Comparison of ENCODE assay signal across 13 cellular contexts in the genomic region with DNA sequence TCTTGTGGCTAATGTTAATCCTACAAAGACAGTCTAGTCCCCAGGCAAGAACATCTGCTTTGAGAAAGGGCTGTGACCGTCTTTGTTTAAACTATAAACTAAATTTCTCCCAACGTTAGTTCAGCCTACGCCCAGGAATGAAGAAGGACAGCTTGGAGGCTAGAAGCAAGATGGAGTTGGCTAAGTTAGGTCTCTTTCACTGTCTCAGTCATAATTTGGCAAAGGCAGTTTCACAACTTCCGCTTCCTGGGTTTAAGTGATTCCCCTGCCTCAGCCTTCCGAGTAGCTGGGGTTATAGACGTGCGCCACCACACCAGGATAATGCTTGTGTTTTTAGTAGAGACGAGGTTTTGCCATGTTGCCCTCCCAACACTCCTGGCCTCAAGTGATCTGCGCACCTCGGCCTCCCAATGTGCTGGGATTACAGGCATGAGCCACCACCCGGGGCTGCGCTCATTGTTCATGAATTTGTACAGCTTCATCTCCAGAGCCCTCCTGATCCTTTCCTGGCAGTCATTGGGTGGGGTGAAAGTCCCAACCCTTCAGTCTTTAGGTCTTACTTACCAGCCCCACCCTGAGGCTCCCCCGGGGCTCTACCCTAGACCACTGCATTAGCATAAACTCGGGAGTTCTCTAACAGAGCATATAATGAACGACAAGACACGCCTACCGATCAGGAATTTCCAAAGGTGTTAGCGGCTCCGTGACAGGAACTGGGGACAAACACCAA. TPM values are rescaled to one million over a fixed set of nuclear protein-coding genes. Genes with fewer than 3 reads are reported as not detected.
DNase-seq lines count a peak whose midpoint lies in the region; ATAC-seq and TF ChIP-seq lines count a peak whose summit lies in the region.
"Had no signal": no experiment of that assay in that cellular context is flagged by ENCODE, and none has a peak within 500 bp of the region (broad histone marks: within the 10 kb centered on the region; RNA-seq: fewer than 3 reads in every experiment).

No MANE protein-coding gene starts in this region.

- 41 to 48% (median 44%) methylated on average over 17 to 19 of the region's 19 CpGs for WGBS in stomach, 5 donors

- TF ChIP-seq CTCF in WERI-Rb-1 (IDR thresholded peaks at IDR 0.05; ENCODE audit: low read depth, low read length) (no peak), stomach (IDR thresholded peaks at IDR 0.05) (no peak)

- no peaks in the 10 kb centered on the region for H3K27me3 ChIP-seq in WERI-Rb-1 (ENCODE audit: insufficient read depth, low read depth, severe bottlenecking)
- H3K27me3 ChIP-seq in stomach, result peaks cover 0 to 11% (median 0%) of the 10 kb centered on the region in 3 donors
- H3K27me3 ChIP-seq: uterus had no signal

- H3K4me3 ChIP-seq in WERI-Rb-1 (ENCODE audit: low read depth, low read length) (peak overlapping the region; percentile 38), stomach (no peak overlapping the region)
- H3K4me3 ChIP-seq: uterus had no signal

- H3K36me3 ChIP-seq in WERI-Rb-1 (peaks cover 15% of the 10 kb centered on the region), stomach (peaks cover 19 to 31% (median 30%) of the 10 kb centered on the region in 4 donors)
- H3K36me3 ChIP-seq: uterus had no signal

- DNase-seq in activated naive CD4-positive, alpha-beta T cell treated with anti-CD3 and anti-CD28 coated beads, Interleukin-2, amount 50 U/mL, for 72 hours (ENCODE audit: low spot score in 2 of 2), result no peak
- DNase-seq in activated naive CD4-positive, alpha-beta T cell treated with anti-CD3 and anti-CD28 coated beads, Interleukin-2, amount 50 U/mL, for 16 hours, result no peak
- DNase-seq in NCI-H345 treated with DMSO at 0.1 percent for 48 hours (lab: John Stamatoyannopoulos, UW; ENCODE audit: unreplicated experiment) (peak; percentile 69), WERI-Rb-1 (peak; percentile 61), stomach (no peak), anterior cingulate cortex (lab: John Stamatoyannopoulos, UW) (no peak), A172 (ENCODE audit: low spot score) (no peak)
- DNase-seq: amygdala, uterus had no signal

- no peak for ATAC-seq in activated naive CD4-positive, alpha-beta T cell treated with anti-CD3 and anti-CD28 coated beads, Interleukin-2, amount 50 U/mL, for 72 hours
- ATAC-seq in stimulated activated memory B cell treated with anti-CD40 and anti-IgM and Interleukin-4, amounts not matched to agents 10 μg/mL and 1 μg/mL and 100 μg/mL, for 72 hours, result no peak
- ATAC-seq: left lobe of liver had no signal

- no peaks in the 10 kb centered on the region for H3K9me3 Mint-ChIP-seq in activated naive CD4-positive, alpha-beta T cell treated with anti-CD3 and anti-CD28 coated beads, Interleukin-2, amount 50 U/mL, for 72 hours
- no peaks in the 10 kb centered on the region for H3K9me3 Mint-ChIP-seq in stimulated activated memory B cell treated with anti-CD40 and anti-IgM and Interleukin-4, amounts not matched to agents 10 μg/mL and 1 μg/mL and 100 μg/mL, for 72 hours

- peaks cover 0 to 13% (median 5%) of the 10 kb centered on the region in 4 donors for H3K4me1 ChIP-seq in stomach
- H3K4me1 ChIP-seq: uterus had no signal

- H3K36me3 Mint-ChIP-seq in activated naive CD4-positive, alpha-beta T cell treated with anti-CD3 and anti-CD28 coated beads, Interleukin-2, amount 50 U/mL, for 72 hours, result peaks cover 0 to under 1% of the 10 kb centered on the region in 2 donors
- peaks cover 21% of the 10 kb centered on the region for H3K36me3 Mint-ChIP-seq in stimulated activated memory B cell treated with anti-CD40 and anti-IgM and Interleukin-4, amounts not matched to agents 10 μg/mL and 1 μg/mL and 100 μg/mL, for 72 hours

- intact Hi-C loops in stomach (cut with DNase I; ENCODE audit: low total_unique reads), result no loop called here

- H3K27me3 Mint-ChIP-seq in stimulated activated memory B cell treated with anti-CD40 and anti-IgM and Interleukin-4, amounts not matched to agents 10 μg/mL and 1 μg/mL and 100 μg/mL, for 72 hours, result no peaks in the 10 kb centered on the region

- no peak for TF ChIP-seq POLR2A in stomach (IDR thresholded peaks at IDR 0.05)

- no peak for TF ChIP-seq EP300 in stomach (IDR thresholded peaks at IDR 0.05)

- H3K4me3 Mint-ChIP-seq in stimulated activated memory B cell treated with anti-CD40 and anti-IgM and Interleukin-4, amounts not matched to agents 10 μg/mL and 1 μg/mL and 100 μg/mL, for 72 hours, result peak overlapping the region; percentile 21

- no peaks in the 10 kb centered on the region for H3K9me3 ChIP-seq in WERI-Rb-1 (ENCODE audit: severe bottlenecking)
- no peaks in the 10 kb centered on the region for H3K9me3 ChIP-seq in stomach
- H3K9me3 ChIP-seq: uterus had no signal

- peaks cover 21% of the 10 kb centered on the region for H3K4me1 Mint-ChIP-seq in stimulated activated memory B cell treated with anti-CD40 and anti-IgM and Interleukin-4, amounts not matched to agents 10 μg/mL and 1 μg/mL and 100 μg/mL, for 72 hours

- H3K27ac Mint-ChIP-seq in activated naive CD4-positive, alpha-beta T cell treated with anti-CD3 and anti-CD28 coated beads, Interleukin-2, amount 50 U/mL, for 72 hours, result peak overlapping the region; percentile 24 to 34
- H3K27ac Mint-ChIP-seq in stimulated activated memory B cell treated with anti-CD40 and anti-IgM and Interleukin-4, amounts not matched to agents 10 μg/mL and 1 μg/mL and 100 μg/mL, for 72 hours, result peak overlapping the region; percentile 57

- H3K27ac ChIP-seq in WERI-Rb-1 (peak overlapping the region; percentile 74), stomach (no peak overlapping the region)
- H3K27ac ChIP-seq: uterus had no signal

RNA-seq across cellular contexts. Expression of gene MASP2, which starts 4.9 kb away (rescaled TPM):
- under 1 TPM in 1 of 2 donors, not detected in 1; 0.21 TPM for total RNA-seq in activated naive CD4-positive, alpha-beta T cell treated with anti-CD3 and anti-CD28 coated beads, Interleukin-2, amount 50 U/mL, for 72 hours
- not detected for total RNA-seq in stomach
- not detected for polyA plus RNA-seq in stomach
- 0.43 TPM in 1 of 2 replicates, not detected in the other for total RNA-seq in A172 (2014; rRNA removed; shearing (Covaris generic))
- total RNA-seq: dermis microvascular lymphatic vessel endothelial cell, uterus had no signal
- polyA plus RNA-seq: neural cell had no signal

RNA-seq across cellular contexts. Expression of gene SRM, which starts 7.9 kb away (rescaled TPM):
- 100 to 1,000 TPM; 107 to 148 TPM for total RNA-seq in activated naive CD4-positive, alpha-beta T cell treated with anti-CD3 and anti-CD28 coated beads, Interleukin-2, amount 50 U/mL, for 72 hours
- 100 to 1,000 TPM in 1 of 5 donors, 10 to 100 TPM in 3, 1 to 10 TPM in 1; 9.0 to 108 (median 34.4) TPM for total RNA-seq in stomach
- polyA plus RNA-seq in stomach, result 100 to 1,000 TPM in 1 of 3 donors, 10 to 100 TPM in 2; 78.5 to 149 (median 91.8) TPM
- total RNA-seq in A172 (2014; rRNA removed; shearing (Covaris generic)), result 28.2 and 28.4 TPM in 2 replicates

RNA-seq across cellular contexts. Expression of gene TARDBP, which starts 39.5 kb away (rescaled TPM):
- 100 to 1,000 TPM; 132 to 168 TPM for total RNA-seq in activated naive CD4-positive, alpha-beta T cell treated with anti-CD3 and anti-CD28 coated beads, Interleukin-2, amount 50 U/mL, for 72 hours
- total RNA-seq in stomach, result 100 to 1,000 TPM in 4 of 5 donors, 10 to 100 TPM in 1; 68.8 to 243 (median 159) TPM
- polyA plus RNA-seq in stomach, result 100 to 1,000 TPM in 2 of 3 donors, 10 to 100 TPM in 1; 85.3 to 102 (median 100) TPM
- 37.9 and 71.2 TPM in 2 replicates for total RNA-seq in A172 (2014; rRNA removed; shearing (Covaris generic))

RNA-seq across cellular contexts. Expression of gene EXOSC10, which starts 47.7 kb away (rescaled TPM):
- 10 to 100 TPM; 81.1 to 83.3 TPM for total RNA-seq in activated naive CD4-positive, alpha-beta T cell treated with anti-CD3 and anti-CD28 coated beads, Interleukin-2, amount 50 U/mL, for 72 hours
- total RNA-seq in stomach, result 100 to 1,000 TPM in 1 of 5 donors, 10 to 100 TPM in 4; 15.1 to 118 (median 38.3) TPM
- polyA plus RNA-seq in stomach, result 10 to 100 TPM; 21.6 to 43.2 (median 23.2) TPM
- 55.0 and 65.1 TPM in 2 replicates for total RNA-seq in A172 (2014; rRNA removed; shearing (Covaris generic))

Comparison
In these comparisons a context has a peak if more than half of its experiments do, and no peak if none do; other contexts are left out.
1. DNase-seq: peak in NCI-H345 treated with DMSO at 0.1 percent for 48 hours (single experiment) and WERI-Rb-1 (single experiment); none in activated naive CD4-positive, alpha-beta T cell treated with anti-CD3 and anti-CD28 coated beads, Interleukin-2, amount 50 U/mL, for 72 hours (0 of 2), activated naive CD4-positive, alpha-beta T cell treated with anti-CD3 and anti-CD28 coated beads, Interleukin-2, amount 50 U/mL, for 16 hours (single experiment), stomach (single experiment), anterior cingulate cortex (0 of 58) and A172 (single experiment).